Comparison of ENCODE assay signal across 12 cellular contexts in the genomic region with DNA sequence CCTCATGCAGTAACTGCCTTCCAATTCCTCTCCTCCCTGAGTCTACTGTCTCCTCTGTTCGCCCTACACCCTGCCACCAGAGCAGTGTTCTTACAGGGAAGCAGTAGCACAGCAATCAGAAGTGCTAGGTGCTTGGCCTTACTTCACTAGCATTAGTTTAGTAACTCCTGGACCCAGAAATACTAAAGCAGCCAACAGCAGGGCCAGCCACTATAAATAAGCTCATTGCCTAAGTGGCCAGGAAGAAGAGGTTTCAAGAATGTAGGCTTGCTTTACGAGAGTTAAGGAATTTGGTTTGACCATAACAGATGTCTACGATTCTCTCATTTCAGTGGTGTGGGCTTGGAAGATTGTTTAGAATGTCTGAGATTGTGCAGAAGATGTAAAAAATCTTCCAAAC.
DNase-seq lines count a peak whose midpoint lies in the region; ATAC-seq and TF ChIP-seq lines count a peak whose summit lies in the region.
"Had no signal": no experiment of that assay in that cellular context is flagged by ENCODE, and none has a peak within 500 bp of the region (broad histone marks: within the 10 kb centered on the region; RNA-seq: fewer than 3 reads in every experiment).

No MANE protein-coding gene starts in this region.

- no peak overlapping the region for H3K9ac ChIP-seq in mammary epithelial cell (ENCODE audit: insufficient read depth, low read length)

- no peaks in the 10 kb centered on the region for H3K27me3 Mint-ChIP-seq in MCF 10A (ENCODE audit: insufficient read depth, unreplicated experiment)
- H3K27me3 Mint-ChIP-seq: activated naive CD8-positive, alpha-beta T cell treated with anti-CD3 and anti-CD28 coated beads for 36 hours had no signal

- in situ Hi-C loops in mammary epithelial cell (cut with MboI; ENCODE audit: low sequenced_read_pairs in 2 of 2) = no loop called here

- POLR2A ChIA-PET in MCF 10A (lab: Yijun Ruan, JAX) = interaction anchor here (0.6 kb wide), 1 partner anchor 179 kb away, joined by 3 read pairs; no protein-coding TSS in a partner anchor

- H3K27ac ChIP-seq in mammary epithelial cell (ENCODE audit: insufficient read depth, low read depth, low read length) (no peak overlapping the region), coronary artery (peak overlapping the region; percentile 62 to 84), lung (ENCODE audit: low read depth in 1 of 2, low read length in 1 of 2) (peak overlapping the region; percentile 1 to 41), aorta (ENCODE audit: low read depth in 1 of 2, low read length in 2 of 2) (peak overlapping the region in 1 of 2 donors; percentile 84)
- H3K27ac ChIP-seq: A549 had no signal

- H3K36me3 ChIP-seq in mammary epithelial cell (ENCODE audit: insufficient read depth, low read length) = no peaks in the 10 kb centered on the region
- peaks cover 3 to 15% of the 10 kb centered on the region in 2 donors for H3K36me3 ChIP-seq in lung (ENCODE audit: control insufficient read depth in 2 of 2, insufficient read depth in 2 of 2, low read length in 2 of 2)
- H3K36me3 ChIP-seq in aorta (ENCODE audit: control insufficient read depth in 1 of 2, insufficient read depth in 2 of 2, low read length in 1 of 2) = peaks cover 0 to 3% of the 10 kb centered on the region in 2 donors

- H3K4me3 ChIP-seq in mammary epithelial cell (replicated peaks in 1 of 3; ENCODE audit: insufficient read depth in 1 of 3, low read depth in 2 of 3, low read length in 3 of 3) = no peak overlapping the region
- H3K4me3 ChIP-seq in coronary artery = no peak overlapping the region
- H3K4me3 ChIP-seq in lung = no peak overlapping the region
- no peak overlapping the region for H3K4me3 ChIP-seq in aorta (ENCODE audit: low read length in 2 of 2)
- H3K4me3 ChIP-seq: A549 had no signal

- no peaks in the 10 kb centered on the region for H4K20me1 ChIP-seq in mammary epithelial cell (ENCODE audit: insufficient read depth, low read length)

- H3K27me3 ChIP-seq in mammary epithelial cell (ENCODE audit: insufficient read depth, low read length) (no peaks in the 10 kb centered on the region), lung (ENCODE audit: control insufficient read depth, insufficient read depth) (no peaks in the 10 kb centered on the region), aorta (ENCODE audit: control insufficient read depth in 1 of 2, insufficient read depth in 2 of 2, low read length in 1 of 2) (no peaks in the 10 kb centered on the region)

- 92% methylated on average over 3 of the region's 3 CpGs for WGBS in mammary epithelial cell (ENCODE audit: low coverage, missing lambda C conversion rate)
- WGBS in lung, 2 donors = 68 to 82% methylated on average over 3 of the region's 3 CpGs
- WGBS in aorta, 2 donors = 22 to 29% methylated on average over 3 of the region's 3 CpGs

- CTCF ChIA-PET in MCF 10A (lab: Yijun Ruan, JAX) = no interaction called here
- CTCF ChIA-PET in mammary epithelial cell (lab: Charles Lee; ENCODE audit: low non-redundant PET) = no interaction called here

- no peak overlapping the region for H3K4me2 ChIP-seq in mammary epithelial cell (ENCODE audit: insufficient read depth, low read depth, low read length)
- H3K4me2 ChIP-seq: A549 had no signal

- peak; percentile 11 for DNase-seq in MCF 10A (ENCODE audit: unreplicated experiment)
- no peak for DNase-seq in mammary epithelial cell
- DNase-seq in coronary artery (ENCODE audit: low spot score) = no peak
- DNase-seq in lung (ENCODE audit: low spot score) = no peak
- DNase-seq in aorta = no peak
- no peak for DNase-seq in GM20000 (ENCODE audit: low spot score)
- no peak for DNase-seq in NCI-H748 treated with DMSO at 0.1 percent for 48 hours (lab: John Stamatoyannopoulos, UW)
- DNase-seq in Kasumi-1 (lab: John Stamatoyannopoulos, UW) = no peak
- DNase-seq: activated naive CD8-positive, alpha-beta T cell treated with anti-CD3 and anti-CD28 coated beads for 36 hours; NCI-H2029; stimulated activated CD4-positive, alpha-beta T cell treated with anti-CD3 and anti-CD28 coated beads, Interleukin-4, amount 100 ng/mL, for 1 hour had no signal

- no peaks in the 10 kb centered on the region for H3K9me3 ChIP-seq in mammary epithelial cell (replicated peaks; ENCODE audit: insufficient read depth, low read length)
- peaks cover 0 to 2% of the 10 kb centered on the region in 2 donors for H3K9me3 ChIP-seq in lung (ENCODE audit: control insufficient read depth in 2 of 2, insufficient read depth in 1 of 2, low read length in 1 of 2)
- no peaks in the 10 kb centered on the region for H3K9me3 ChIP-seq in aorta (ENCODE audit: control insufficient read depth, low read length)
- H3K9me3 ChIP-seq: A549 had no signal

- no peaks in the 10 kb centered on the region for H3K79me2 ChIP-seq in mammary epithelial cell (ENCODE audit: insufficient read depth, low read length)

- no peaks in the 10 kb centered on the region for H3K9me3 Mint-ChIP-seq in MCF 10A (ENCODE audit: unreplicated experiment)
- H3K9me3 Mint-ChIP-seq: activated naive CD8-positive, alpha-beta T cell treated with anti-CD3 and anti-CD28 coated beads for 36 hours had no signal

- ATAC-seq in lung (ENCODE audit: insufficient read depth, low FRiP score) (no peak), aorta (ENCODE audit: low FRiP score) (peak; percentile 36)
- ATAC-seq: A549 had no signal

- H2AFZ ChIP-seq in mammary epithelial cell (ENCODE audit: low read depth, low read length) = no peak overlapping the region

- dilution Hi-C loops in mammary epithelial cell (cut with HindIII; ENCODE audit: low sequenced_read_pairs) = no loop called here

- H3K27ac Mint-ChIP-seq in MCF 10A (ENCODE audit: low read depth, unreplicated experiment) = no peak overlapping the region
- H3K27ac Mint-ChIP-seq: activated naive CD8-positive, alpha-beta T cell treated with anti-CD3 and anti-CD28 coated beads for 36 hours had no signal

- H3K36me3 Mint-ChIP-seq in MCF 10A (ENCODE audit: insufficient read depth, unreplicated experiment) = peaks cover 6% of the 10 kb centered on the region
- H3K36me3 Mint-ChIP-seq: activated naive CD8-positive, alpha-beta T cell treated with anti-CD3 and anti-CD28 coated beads for 36 hours had no signal

- no peak for TF ChIP-seq CTCF in MCF 10A (IDR thresholded peaks at IDR 0.05; ENCODE audit: unreplicated experiment)
- TF ChIP-seq CTCF in mammary epithelial cell (conservative IDR thresholded peaks at IDR 0.05 in 1 of 2, IDR thresholded peaks at IDR 0.05 in 1 of 2; ENCODE audit: extremely low read depth in 1 of 2, insufficient read depth in 1 of 2, low read depth in 1 of 2, low read length in 2 of 2) = no peak
- no peak for TF ChIP-seq CTCF in coronary artery (IDR thresholded peaks at IDR 0.05)
- no peak for TF ChIP-seq CTCF in lung (IDR thresholded peaks at IDR 0.05; ENCODE audit: control extremely low read depth, extremely low read depth)
- no peak for TF ChIP-seq CTCF in GM20000 (IDR thresholded peaks at IDR 0.05; ENCODE audit: extremely low read depth, missing control alignments)

- H3K4me1 ChIP-seq in mammary epithelial cell (ENCODE audit: insufficient read depth, low read length) (no peaks in the 10 kb centered on the region), lung (ENCODE audit: control insufficient read depth in 2 of 2, insufficient read depth in 2 of 2, low read length in 2 of 2) (peaks cover 3 to 4% of the 10 kb centered on the region in 2 donors), aorta (ENCODE audit: control insufficient read depth in 1 of 2, insufficient read depth in 2 of 2, low read length in 2 of 2) (peaks cover 0 to 2% of the 10 kb centered on the region in 2 donors)
- H3K4me1 ChIP-seq: A549 had no signal

- intact Hi-C loops in MCF 10A (cut with micrococcal nuclease) (no loop called here), mammary epithelial cell (cut with micrococcal nuclease) (no loop called here), aorta (cut with DNase I) (no loop called here)

- H3K4me3 Mint-ChIP-seq in MCF 10A (ENCODE audit: unreplicated experiment) = no peak overlapping the region
- H3K4me3 Mint-ChIP-seq: activated naive CD8-positive, alpha-beta T cell treated with anti-CD3 and anti-CD28 coated beads for 36 hours had no signal

- BruUV-seq in MCF 10A (replicated peaks; lab: Mats Ljungman, UMichigan) (no TSS peak), mammary epithelial cell (replicated peaks; lab: Mats Ljungman, UMichigan) (no TSS peak)

- H3K4me1 Mint-ChIP-seq in MCF 10A (ENCODE audit: insufficient read depth, unreplicated experiment) = no peaks in the 10 kb centered on the region
- H3K4me1 Mint-ChIP-seq: activated naive CD8-positive, alpha-beta T cell treated with anti-CD3 and anti-CD28 coated beads for 36 hours had no signal
